ENCODE assay signal across 8 cellular contexts in the genomic region with DNA sequence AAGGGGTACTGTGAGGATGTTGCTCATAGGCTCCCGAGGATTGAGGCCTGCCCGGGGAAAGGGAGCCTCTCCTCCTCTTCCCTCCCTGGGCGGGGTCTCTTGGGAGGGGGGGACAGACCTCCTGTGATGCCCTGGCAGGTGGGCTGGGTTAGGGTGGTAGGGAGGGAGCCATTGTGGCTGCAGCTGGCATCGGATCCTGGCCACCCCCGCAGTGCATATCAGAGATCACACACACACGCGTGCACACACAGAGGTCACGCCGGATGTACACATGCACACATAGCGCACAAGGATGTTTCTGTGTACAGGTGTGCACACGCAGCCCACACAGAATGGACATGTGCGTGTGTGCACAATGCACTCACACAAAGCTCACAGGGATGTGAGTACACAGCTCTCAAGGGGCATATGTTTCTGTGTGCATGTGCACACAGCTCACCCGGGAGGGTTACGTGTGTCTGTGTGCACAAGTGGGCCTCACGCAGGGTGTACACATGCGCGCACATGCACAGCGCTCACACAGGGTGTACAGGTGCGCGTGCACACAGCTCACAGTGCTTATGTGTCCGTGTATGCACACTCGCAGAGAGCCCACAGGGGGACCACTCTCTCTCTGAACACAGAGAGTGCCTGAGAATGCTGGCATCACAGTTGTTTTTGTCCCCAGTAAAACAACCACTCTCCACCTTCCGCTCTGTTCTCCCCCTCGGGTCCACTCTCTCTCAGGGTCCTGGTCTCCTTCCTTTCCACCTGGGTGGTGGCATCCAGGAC. TPM values are rescaled to one million over a fixed set of nuclear protein-coding genes. Genes with fewer than 3 reads are reported as not detected.
DNase-seq lines count a peak whose midpoint lies in the region; ATAC-seq, FAIRE-seq and TF ChIP-seq lines count a peak whose summit lies in the region.

No MANE protein-coding gene starts in this region.

- H3K4me3 Mint-ChIP-seq in activated CD4-positive, alpha-beta memory T cell treated with anti-CD3 and anti-CD28 coated beads, Interleukin-2, amount 10 ng/mL, durations not matched to agents 7 days and 5 days: peak overlapping the region; percentile 56

- peak overlapping the region; percentile 67 for H3K4me3 ChIP-seq in left ventricle myocardium inferior
- peak overlapping the region; percentile 49 to 54 for H3K4me3 ChIP-seq in left lung

- POLR2A ChIA-PET in activated CD4-positive, alpha-beta memory T cell treated with anti-CD3 and anti-CD28 coated beads, Interleukin-2, amount 10 ng/mL, durations not matched to agents 7 days and 5 days (lab: Charles Lee): interaction anchor here (0.8 to 4.3 kb wide), 16 partner anchors 15 to 198 kb away, joined by 3 to 22 read pairs (median 4); a partner anchor contains a TSS

- H3K36me3 ChIP-seq in left ventricle myocardium inferior (no peaks in the 10 kb centered on the region), left lung (peaks cover 0 to 3% of the 10 kb centered on the region in 2 donors)

- DNase-seq in left ventricle myocardium inferior (no peak), left ventricle myocardium superior (no peak), left lung (peak in 1 of 2 donors; percentile 39), urothelium cell line (ENCODE audit: low spot score) (no peak), HK-2 (ENCODE audit: unreplicated experiment) (no peak), COLO829 (ENCODE audit: low spot score) (no peak)
- DNase-seq in activated CD4-positive, alpha-beta memory T cell treated with anti-CD3 and anti-CD28 coated beads, Interleukin-2, amount 10 ng/mL, durations not matched to agents 7 days and 5 days: no peak

- H3K36me3 Mint-ChIP-seq in activated CD4-positive, alpha-beta memory T cell treated with anti-CD3 and anti-CD28 coated beads, Interleukin-2, amount 10 ng/mL, durations not matched to agents 7 days and 5 days (ENCODE audit: low read depth): no peaks in the 10 kb centered on the region

- intact Hi-C loops in left ventricle myocardium inferior (cut with micrococcal nuclease) (no loop called here), left ventricle myocardium superior (cut with micrococcal nuclease) (no loop called here), left lung (cut with DNase I) (loop anchor here in 1 of 2 donors (5.0 kb wide), 1 partner anchor 170 kb away; no protein-coding TSS in a partner anchor)

- H3K4me1 Mint-ChIP-seq in activated CD4-positive, alpha-beta memory T cell treated with anti-CD3 and anti-CD28 coated beads, Interleukin-2, amount 10 ng/mL, durations not matched to agents 7 days and 5 days: peaks cover 21% of the 10 kb centered on the region

- H3K27me3 ChIP-seq in left ventricle myocardium inferior (ENCODE audit: low read depth): peaks cover 23% of the 10 kb centered on the region
- peaks cover 0 to 45% of the 10 kb centered on the region in 2 donors for H3K27me3 ChIP-seq in left lung

- H3K9me3 ChIP-seq in left ventricle myocardium inferior (replicated peaks) (no peaks in the 10 kb centered on the region), left lung (no peaks in the 10 kb centered on the region)

- peak; percentile 79 for FAIRE-seq in urothelium cell line (lab: Jason Lieb, UNC)

- TF ChIP-seq CTCF in left ventricle myocardium inferior (IDR thresholded peaks at IDR 0.05; ENCODE audit: borderline replicate concordance) (no peak), left lung (IDR thresholded peaks at IDR 0.05) (no peak)

- CTCF ChIA-PET in activated CD4-positive, alpha-beta memory T cell treated with anti-CD3 and anti-CD28 coated beads, Interleukin-2, amount 10 ng/mL, durations not matched to agents 7 days and 5 days (lab: Charles Lee): interaction anchor here (0.5 to 3.9 kb wide), 30 partner anchors 8 to 249 kb away, joined by 3 to 44 read pairs (median 5); a partner anchor contains a TSS

- ATAC-seq in left ventricle myocardium superior (no peak), left lung (no peak), GM18519 (IDR thresholded peaks at IDR 0.05; ENCODE audit: low FRiP score, unreplicated experiment) (no peak)

- peaks cover 21% of the 10 kb centered on the region for H3K27me3 Mint-ChIP-seq in activated CD4-positive, alpha-beta memory T cell treated with anti-CD3 and anti-CD28 coated beads, Interleukin-2, amount 10 ng/mL, durations not matched to agents 7 days and 5 days

- H3K27ac Mint-ChIP-seq in activated CD4-positive, alpha-beta memory T cell treated with anti-CD3 and anti-CD28 coated beads, Interleukin-2, amount 10 ng/mL, durations not matched to agents 7 days and 5 days: no peak overlapping the region

- H3K4me1 ChIP-seq in left ventricle myocardium inferior (peaks cover 28% of the 10 kb centered on the region), left lung (peaks cover 0 to 48% of the 10 kb centered on the region in 2 donors)

- H3K27ac ChIP-seq in left ventricle myocardium inferior (replicated peaks): peak overlapping the region; percentile 65
- H3K27ac ChIP-seq in left lung: peak overlapping the region in 1 of 2 donors; percentile 50

- no peaks in the 10 kb centered on the region for H3K9me3 Mint-ChIP-seq in activated CD4-positive, alpha-beta memory T cell treated with anti-CD3 and anti-CD28 coated beads, Interleukin-2, amount 10 ng/mL, durations not matched to agents 7 days and 5 days

RNA-seq across cellular contexts. Expression of a gene that starts 2.4 kb away (rescaled TPM):
- 0.88 TPM for total RNA-seq in left ventricle myocardium inferior
- 1.2 TPM for total RNA-seq in left ventricle myocardium superior
- not detected for total RNA-seq in activated CD4-positive, alpha-beta memory T cell treated with anti-CD3 and anti-CD28 coated beads, Interleukin-2, amount 10 ng/mL, durations not matched to agents 7 days and 5 days
- total RNA-seq in left lung: 1 to 10 TPM; 3.0 to 3.6 TPM

RNA-seq across cellular contexts. Expression of a gene that starts 53.1 kb away (rescaled TPM):
- total RNA-seq in left ventricle myocardium inferior: 17.1 TPM
- 18.6 TPM for total RNA-seq in left ventricle myocardium superior
- total RNA-seq in activated CD4-positive, alpha-beta memory T cell treated with anti-CD3 and anti-CD28 coated beads, Interleukin-2, amount 10 ng/mL, durations not matched to agents 7 days and 5 days: 10 to 100 TPM; 65.2 to 65.5 TPM
- 10 to 100 TPM; 54.7 to 62.6 TPM for total RNA-seq in left lung

RNA-seq across cellular contexts. Expression of a gene that starts 55.6 kb away (rescaled TPM):
- 2.1 TPM for total RNA-seq in left ventricle myocardium inferior
- 1.1 TPM for total RNA-seq in left ventricle myocardium superior
- total RNA-seq in activated CD4-positive, alpha-beta memory T cell treated with anti-CD3 and anti-CD28 coated beads, Interleukin-2, amount 10 ng/mL, durations not matched to agents 7 days and 5 days: 100 to 1,000 TPM; 361 to 373 TPM
- total RNA-seq in left lung: 10 to 100 TPM; 18.1 to 40.0 TPM

Comparison
In these comparisons a context has a peak if more than half of its experiments do, and no peak if none do; other contexts are left out.
1. RNA of a gene that starts 55.6 kb away (total RNA-seq): 361 to 373 TPM in activated CD4-positive, alpha-beta memory T cell treated with anti-CD3 and anti-CD28 coated beads, Interleukin-2, amount 10 ng/mL, durations not matched to agents 7 days and 5 days; 18.1 to 40.0 TPM in left lung, 2.1 TPM in left ventricle myocardium inferior (single experiment) and 1.1 TPM in left ventricle myocardium superior (single experiment); every median in the first group is over 4 times any median in the second.